Comparison of ENCODE assay signal across 14 cellular contexts in the genomic region with DNA sequence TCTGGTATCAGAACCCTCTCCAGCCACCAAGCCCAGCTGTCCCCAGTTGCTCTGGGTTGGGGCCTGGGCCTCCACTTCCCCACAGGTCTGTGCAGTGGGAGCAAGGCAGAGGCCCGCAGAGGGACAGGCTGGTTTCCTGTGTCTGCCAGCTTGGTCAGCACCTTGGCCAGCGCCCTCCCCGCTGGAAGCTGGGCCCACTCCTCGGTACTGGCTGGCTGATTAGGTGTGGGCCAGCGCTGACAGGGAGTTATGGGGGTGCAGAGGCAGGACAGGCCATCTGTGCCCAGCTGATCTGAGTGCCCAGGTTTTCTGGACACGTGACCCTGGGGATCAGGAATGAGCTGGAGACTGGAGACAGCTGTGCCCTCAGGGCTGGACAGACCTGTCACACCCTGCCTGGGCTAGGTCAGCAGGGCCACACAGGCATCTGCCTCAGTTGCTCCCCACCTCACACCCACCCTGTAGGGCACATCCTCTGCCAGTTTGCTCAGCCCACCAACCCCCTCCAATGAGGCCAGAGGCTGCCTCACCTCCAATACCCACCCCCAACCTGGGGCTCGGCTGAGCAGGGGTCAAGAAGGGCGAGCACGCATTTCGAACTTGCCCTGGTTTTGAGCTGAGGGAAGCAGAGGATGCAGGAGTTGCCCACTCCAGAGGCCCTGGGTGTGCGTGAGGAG.
DNase-seq lines count a peak whose midpoint lies in the region; ATAC-seq and TF ChIP-seq lines count a peak whose summit lies in the region.
"Had no signal": no experiment of that assay in that cellular context is flagged by ENCODE, and none has a peak within 500 bp of the region (broad histone marks: within the 10 kb centered on the region; RNA-seq: fewer than 3 reads in every experiment).

No MANE protein-coding gene starts in this region.

- peak; percentile 51 for ATAC-seq in left lobe of liver
- no peak for ATAC-seq in GM21526 (IDR thresholded peaks at IDR 0.05; ENCODE audit: low FRiP score, unreplicated experiment)
- no peak for ATAC-seq in GM21576 (IDR thresholded peaks at IDR 0.05; ENCODE audit: unreplicated experiment)
- ATAC-seq in HG03025 (IDR thresholded peaks at IDR 0.05; ENCODE audit: low FRiP score, unreplicated experiment): no peak
- ATAC-seq: stimulated activated naive B cell treated with anti-CD40 and anti-IgM and Interleukin-4, amounts not matched to agents 10 μg/mL and 1 μg/mL and 100 μg/mL, for 72 hours had no signal

- H3K36me3 ChIP-seq in cardiac muscle cell (no peaks in the 10 kb centered on the region), right atrium auricular region (no peaks in the 10 kb centered on the region), esophagus muscularis mucosa (no peaks in the 10 kb centered on the region)
- H3K36me3 ChIP-seq: BLaER1 had no signal

- no peak for TF ChIP-seq CTCF in cardiac muscle cell (IDR thresholded peaks at IDR 0.05; ENCODE audit: low read depth, low read length)
- TF ChIP-seq CTCF in right atrium auricular region (IDR thresholded peaks at IDR 0.05): no peak
- no peak for TF ChIP-seq CTCF in esophagus muscularis mucosa (IDR thresholded peaks at IDR 0.05)

- no peak for TF ChIP-seq EP300 in esophagus muscularis mucosa (IDR thresholded peaks at IDR 0.05)

- H3K4me3 ChIP-seq in cardiac muscle cell: no peak overlapping the region
- H3K4me3 ChIP-seq in right atrium auricular region: no peak overlapping the region
- no peak overlapping the region for H3K4me3 ChIP-seq in esophagus muscularis mucosa
- H3K4me3 ChIP-seq: BLaER1 had no signal

- intact Hi-C loops in esophagus muscularis mucosa (cut with DNase I): loop anchor here (5.0 kb wide), 2 partner anchors 132 to 187 kb away; no protein-coding TSS in a partner anchor

- H3K27me3 ChIP-seq in cardiac muscle cell: no peaks in the 10 kb centered on the region
- no peaks in the 10 kb centered on the region for H3K27me3 ChIP-seq in right atrium auricular region
- peaks cover 0 to 19% (median 0%) of the 10 kb centered on the region in 4 donors for H3K27me3 ChIP-seq in esophagus muscularis mucosa
- H3K27me3 ChIP-seq: BLaER1 had no signal

- no peak for TF ChIP-seq POLR2A in esophagus muscularis mucosa (IDR thresholded peaks at IDR 0.05; ENCODE audit: low read depth)

- peak; percentile 48 to 91 for DNase-seq in cardiac muscle cell (ENCODE audit: low read depth in 1 of 2, low spot score in 1 of 2)
- no peak for DNase-seq in right atrium auricular region (ENCODE audit: low spot score)
- peak; percentile 52 for DNase-seq in amniotic epithelial cell (ENCODE audit: low read depth)
- no peak for DNase-seq in left lobe of liver (ENCODE audit: low spot score)
- no peak for DNase-seq in esophagus muscularis mucosa (ENCODE audit: extremely low spot score)
- DNase-seq: activated B cell treated with CpG ODN at 0.5 μM for 24 hours; amniotic stem cell; foreskin melanocyte; NCI-H1048; stimulated activated naive B cell treated with anti-CD40 and anti-IgM and Interleukin-4, amounts not matched to agents 10 μg/mL and 1 μg/mL and 100 μg/mL, for 72 hours had no signal

- H3K4me1 ChIP-seq in cardiac muscle cell (ENCODE audit: low read depth) (peaks cover 6% of the 10 kb centered on the region), right atrium auricular region (no peaks in the 10 kb centered on the region), esophagus muscularis mucosa (peaks cover 4 to 17% (median 12%) of the 10 kb centered on the region in 4 donors)

- H3K27ac ChIP-seq in cardiac muscle cell (no peak overlapping the region), right atrium auricular region (no peak overlapping the region), esophagus muscularis mucosa (replicated peaks in 1 of 4) (no peak overlapping the region)
- H3K27ac ChIP-seq: BLaER1 had no signal

- 26% methylated on average over 5 of the region's 11 CpGs for WGBS in esophagus muscularis mucosa

- H3K9me3 ChIP-seq in cardiac muscle cell (ENCODE audit: low read depth) (no peaks in the 10 kb centered on the region), right atrium auricular region (no peaks in the 10 kb centered on the region), esophagus muscularis mucosa (no peaks in the 10 kb centered on the region)
- H3K9me3 ChIP-seq: BLaER1 had no signal

Comparison
In these comparisons a context has a peak if more than half of its experiments do, and no peak if none do; other contexts are left out.
1. DNase-seq: peak in cardiac muscle cell (2 of 2) and amniotic epithelial cell (single experiment); none in right atrium auricular region (single experiment), left lobe of liver (single experiment) and esophagus muscularis mucosa (single experiment).